ENCODE assay signal across 8 cellular contexts in the genomic region with DNA sequence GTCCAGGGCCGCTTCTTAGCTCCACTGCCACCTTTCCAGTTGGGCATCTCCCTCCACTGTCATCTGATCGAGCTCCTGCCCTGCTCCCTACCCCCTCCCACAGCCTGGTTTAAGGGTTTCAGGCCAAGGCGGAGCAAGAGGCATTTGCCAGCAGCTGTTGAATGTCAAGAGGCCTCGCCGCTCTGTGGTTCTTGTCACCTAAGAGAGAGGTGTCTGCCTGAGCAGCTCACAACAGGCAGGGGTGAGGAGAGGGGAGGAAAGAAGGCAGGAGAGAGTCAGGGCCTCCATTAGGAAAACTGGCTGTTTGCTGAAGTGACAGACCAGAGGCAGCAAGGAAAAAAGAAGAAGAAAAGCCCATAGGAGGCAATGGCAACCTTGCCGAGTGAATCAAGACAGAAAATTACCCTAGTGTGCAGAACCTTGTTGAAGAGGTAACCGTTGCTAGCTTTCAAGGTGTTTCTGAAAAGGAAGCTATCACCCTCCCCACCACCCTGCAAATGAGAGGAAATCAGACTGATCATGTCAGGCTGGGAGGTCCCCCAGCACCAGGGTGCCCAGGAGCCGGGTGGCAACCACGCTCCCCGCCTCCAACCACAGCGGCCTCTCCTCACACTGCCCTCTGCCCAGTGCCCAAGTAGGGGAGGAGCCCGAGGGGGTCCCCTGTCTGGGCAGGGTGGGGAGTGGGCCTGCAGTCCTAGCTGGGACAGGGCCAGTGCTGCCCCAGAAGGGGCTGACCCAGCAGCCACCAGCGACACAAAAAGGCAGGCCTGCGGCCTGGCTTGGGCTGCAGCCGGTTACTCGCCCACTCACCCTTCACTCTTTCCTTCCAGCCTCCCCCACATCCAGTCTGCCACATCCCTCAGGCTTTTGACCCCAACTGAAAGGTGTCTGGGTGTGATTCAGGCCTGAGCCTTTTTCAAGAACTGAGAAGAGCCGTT. TPM values are rescaled to one million over a fixed set of nuclear protein-coding genes. Genes with fewer than 3 reads are reported as not detected.
DNase-seq lines count a peak whose midpoint lies in the region; ATAC-seq and TF ChIP-seq lines count a peak whose summit lies in the region.

No MANE protein-coding gene starts in this region.

- H3K36me3 ChIP-seq in upper lobe of right lung: no peaks in the 10 kb centered on the region

- no peak for TF ChIP-seq CTCF in upper lobe of right lung (IDR thresholded peaks at IDR 0.05)

- no peaks in the 10 kb centered on the region for H3K9me3 ChIP-seq in upper lobe of right lung

- H3K4me1 ChIP-seq in upper lobe of right lung: peaks cover 13% of the 10 kb centered on the region

- no peak overlapping the region for H3K4me3 ChIP-seq in upper lobe of right lung

- H3K27me3 ChIP-seq in upper lobe of right lung: peaks cover 46% of the 10 kb centered on the region

- peak; percentile 22 for ATAC-seq in upper lobe of right lung

- POLR2A ChIA-PET in HEK293T (lab: Yijun Ruan, JAX): no interaction called here

- CTCF ChIA-PET in HEK293T (lab: Yijun Ruan, JAX): interaction anchor here (0.6 kb wide), 1 partner anchor 383 kb away, joined by 3 read pairs; no protein-coding TSS in a partner anchor

- intact Hi-C loops in upper lobe of right lung (cut with DNase I): no loop called here

- peak; percentile 82 for DNase-seq in activated effector memory CD4-positive, alpha-beta T cell treated with anti-CD3 and anti-CD28 coated beads, Interleukin-2, amount 50 U/mL, for 16 hours
- no peak for DNase-seq in activated effector memory CD4-positive, alpha-beta T cell treated with Interleukin-2 at 50 U/mL for 16 hours
- peak; percentile 81 for DNase-seq in activated CD8-positive, alpha-beta memory T cell treated with anti-CD3 and anti-CD28 coated beads, Interleukin-2, amount 50 U/mL, for 48 hours
- peak; percentile 83 for DNase-seq in left kidney (ENCODE audit: low read depth, low spot score)
- no peak for DNase-seq in upper lobe of right lung
- DNase-seq in mesenteric fat pad (ENCODE audit: low spot score): no peak
- DNase-seq in NCI-H187 treated with DMSO at 0.1 percent for 48 hours (lab: John Stamatoyannopoulos, UW): no peak
- no peak for DNase-seq in HEK293T (ENCODE audit: extremely low spot score)

- H3K27ac ChIP-seq in upper lobe of right lung: peak overlapping the region; percentile 24

TF ChIP-seq in HEK293T, 16 proteins besides CTCF, POLR2A, EP300 and RAD21:
- no peak for TF ChIP-seq ARNT (IDR thresholded peaks at IDR 0.05)
- no peak for TF ChIP-seq L3MBTL2 (conservative IDR thresholded peaks at IDR 0.05)
- no peak for TF ChIP-seq TARDBP (IDR thresholded peaks at IDR 0.05)
- TF ChIP-seq FOXA1 (IDR thresholded peaks at IDR 0.05): no peak
- no peak for TF ChIP-seq SUZ12 (IDR thresholded peaks at IDR 0.05)
- TF ChIP-seq BHLHE40 (IDR thresholded peaks at IDR 0.05; ENCODE audit: borderline replicate concordance): no peak
- no peak for TF ChIP-seq NFRKB (IDR thresholded peaks at IDR 0.05)
- no peak for TF ChIP-seq SP1 (IDR thresholded peaks at IDR 0.05)
- no peak for TF ChIP-seq FOXM1 (IDR thresholded peaks at IDR 0.05; ENCODE audit: borderline replicate concordance)
- TF ChIP-seq LEF1 (IDR thresholded peaks at IDR 0.05; ENCODE audit: borderline replicate concordance): no peak
- no peak for TF ChIP-seq FOXK2 (IDR thresholded peaks at IDR 0.05)
- TF ChIP-seq HDGF (IDR thresholded peaks at IDR 0.05; ENCODE audit: borderline replicate concordance): no peak
- TF ChIP-seq ELF4 (IDR thresholded peaks at IDR 0.05): no peak
- TF ChIP-seq ZNF384 (IDR thresholded peaks at IDR 0.05): no peak
- TF ChIP-seq, protein P1, sequence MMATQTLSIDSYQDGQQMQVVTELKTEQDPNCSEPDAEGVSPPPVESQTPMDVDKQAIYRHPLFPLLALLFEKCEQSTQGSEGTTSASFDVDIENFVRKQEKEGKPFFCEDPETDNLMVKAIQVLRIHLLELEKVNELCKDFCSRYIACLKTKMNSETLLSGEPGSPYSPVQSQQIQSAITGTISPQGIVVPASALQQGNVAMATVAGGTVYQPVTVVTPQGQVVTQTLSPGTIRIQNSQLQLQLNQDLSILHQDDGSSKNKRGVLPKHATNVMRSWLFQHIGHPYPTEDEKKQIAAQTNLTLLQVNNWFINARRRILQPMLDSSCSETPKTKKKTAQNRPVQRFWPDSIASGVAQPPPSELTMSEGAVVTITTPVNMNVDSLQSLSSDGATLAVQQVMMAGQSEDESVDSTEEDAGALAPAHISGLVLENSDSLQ (IDR thresholded peaks at IDR 0.05): no peak
- no peak for TF ChIP-seq CTBP1 (IDR thresholded peaks at IDR 0.05; ENCODE audit: borderline replicate concordance)

RNA-seq across cellular contexts. Expression of a gene that starts 7.1 kb away (rescaled TPM):
- 3.2 TPM for total RNA-seq in upper lobe of right lung
- total RNA-seq in mesenteric fat pad: 5.5 TPM

Comparison
In these comparisons a context has a peak if more than half of its experiments do, and no peak if none do; other contexts are left out.
1. DNase-seq: peak in activated effector memory CD4-positive, alpha-beta T cell treated with anti-CD3 and anti-CD28 coated beads, Interleukin-2, amount 50 U/mL, for 16 hours (single experiment), activated CD8-positive, alpha-beta memory T cell treated with anti-CD3 and anti-CD28 coated beads, Interleukin-2, amount 50 U/mL, for 48 hours (single experiment) and left kidney (single experiment); none in activated effector memory CD4-positive, alpha-beta T cell treated with Interleukin-2 at 50 U/mL for 16 hours (single experiment), upper lobe of right lung (single experiment), mesenteric fat pad (single experiment), NCI-H187 treated with DMSO at 0.1 percent for 48 hours (single experiment) and HEK293T (single experiment).